14 cellular contexts compared by ENCODE assay signal in genomic region chr5:17061973-17062470, GRCh38.
A peak's percentile ranks its signal among the peaks of the same experiment; 100 is the strongest.
DNase-seq lines count a peak whose midpoint lies in the region; ATAC-seq and TF ChIP-seq lines count a peak whose summit lies in the region.
"Had no signal": no experiment of that assay in that cellular context is flagged by ENCODE, and none has a peak within 500 bp of the region (broad histone marks: within the 10 kb centered on the region; RNA-seq: fewer than 3 reads in every experiment).

No MANE protein-coding gene starts in this region.

- H2AK5ac ChIP-seq in mesenchymal stem cell (ENCODE audit: low read length, severe bottlenecking): no peak overlapping the region

- no peak overlapping the region for H3K27ac ChIP-seq in right cardiac atrium (ENCODE audit: low read length)
- no peak overlapping the region for H3K27ac ChIP-seq in mesenchymal stem cell (ENCODE audit: low read length, poor library complexity, severe bottlenecking)
- H3K27ac ChIP-seq: C4-2B, Peyer's patch had no signal

- H3K9ac ChIP-seq in mesenchymal stem cell (ENCODE audit: low read length): no peak overlapping the region

- no peaks in the 10 kb centered on the region for H3K9me3 ChIP-seq in right cardiac atrium (ENCODE audit: control insufficient read depth, low read length)
- H3K9me3 ChIP-seq in mesenchymal stem cell (ENCODE audit: control insufficient read depth, low read length): no peaks in the 10 kb centered on the region

- TF ChIP-seq CTCF in choroid plexus epithelial cell (conservative IDR thresholded peaks at IDR 0.05; ENCODE audit: low read depth, low read length): peak; percentile 13

- H3K79me1 ChIP-seq in mesenchymal stem cell (replicated peaks; ENCODE audit: low read length, poor library complexity, severe bottlenecking): no peaks in the 10 kb centered on the region

- H3K4me3 ChIP-seq in right cardiac atrium (ENCODE audit: low read length): no peak overlapping the region
- H3K4me3 ChIP-seq in choroid plexus epithelial cell (ENCODE audit: low read depth, low read length): no peak overlapping the region
- peak overlapping the region in 1 of 2 experiments; percentile 27 for H3K4me3 ChIP-seq in mesenchymal stem cell (ENCODE audit: insufficient read depth in 1 of 2, low read depth in 1 of 2, low read length in 2 of 2)
- H3K4me3 ChIP-seq: Peyer's patch had no signal

- no peaks in the 10 kb centered on the region for H3K36me3 ChIP-seq in mesenchymal stem cell (ENCODE audit: control insufficient read depth in 1 of 2, insufficient read depth in 2 of 2, low read depth in 1 of 2, low read length in 2 of 2)
- H3K36me3 ChIP-seq: Peyer's patch had no signal

- no peak overlapping the region for H2BK120ac ChIP-seq in mesenchymal stem cell (ENCODE audit: low read depth, low read length)

- H3K18ac ChIP-seq in mesenchymal stem cell (ENCODE audit: low read depth in 1 of 2, low read length in 2 of 2): peak overlapping the region in 1 of 2 experiments; percentile 12

- H2BK12ac ChIP-seq in mesenchymal stem cell (ENCODE audit: low read length in 2 of 2): no peak overlapping the region

- H3K14ac ChIP-seq in mesenchymal stem cell (ENCODE audit: low read length in 2 of 2): no peak overlapping the region

- H2BK15ac ChIP-seq in mesenchymal stem cell (ENCODE audit: low read depth, poor library complexity, severe bottlenecking): no peak overlapping the region

- no peak overlapping the region for H2AFZ ChIP-seq in mesenchymal stem cell (ENCODE audit: low read depth, low read length)

- H3K4me2 ChIP-seq in mesenchymal stem cell (ENCODE audit: low read length, poor library complexity, severe bottlenecking): no peak overlapping the region

- intact Hi-C loops in right cardiac atrium (cut with DNase I): loop anchor here in 1 of 4 donors (10.0 kb wide), 1 partner anchor 127 kb away; the partner anchor contains the start of gene MYO10
- intact Hi-C loops in cardiac septum (cut with DNase I): no loop called here

- peak; percentile 40 to 68 (median 56) for DNase-seq in right cardiac atrium
- DNase-seq in cardiac septum (ENCODE audit: low spot score): no peak
- no peak for DNase-seq in choroid plexus epithelial cell (ENCODE audit: low read depth)
- no peak for DNase-seq in mesenchymal stem cell
- no peak for DNase-seq in NCI-H2107 treated with DMSO at 0.1 percent for 48 hours (lab: John Stamatoyannopoulos, UW; ENCODE audit: unreplicated experiment)
- no peak for DNase-seq in NCI-H69 (lab: John Stamatoyannopoulos, UW)
- DNase-seq in NCI-H2081 treated with DMSO at 0.1 percent for 48 hours (lab: John Stamatoyannopoulos, UW): no peak
- DNase-seq: NCI-H1436 treated with DMSO at 0.1 percent for 48 hours, NCI-H226, Peyer's patch, SHP77 had no signal

- 85% methylated on average over 33 of the region's 33 CpGs for WGBS in right cardiac atrium
- 97% methylated on average over 21 of the region's 33 CpGs for WGBS in mesenchymal stem cell

- no peak overlapping the region for H2BK5ac ChIP-seq in mesenchymal stem cell (ENCODE audit: low read depth, low read length, poor library complexity, severe bottlenecking)

- H3K27me3 ChIP-seq in right cardiac atrium (ENCODE audit: control insufficient read depth, insufficient read depth): no peaks in the 10 kb centered on the region
- H3K27me3 ChIP-seq in mesenchymal stem cell (ENCODE audit: control insufficient read depth in 1 of 2, insufficient read depth in 1 of 2, low read length in 2 of 2): no peaks in the 10 kb centered on the region
- H3K27me3 ChIP-seq: Peyer's patch had no signal

- peak overlapping the region; percentile 42 for H4K8ac ChIP-seq in mesenchymal stem cell (ENCODE audit: low read length)

- H3K4ac ChIP-seq in mesenchymal stem cell (ENCODE audit: low read depth in 1 of 2, low read length in 2 of 2): no peak overlapping the region

- H3K4me1 ChIP-seq in right cardiac atrium (ENCODE audit: control insufficient read depth, insufficient read depth, low read length) (no peaks in the 10 kb centered on the region), mesenchymal stem cell (ENCODE audit: control insufficient read depth, insufficient read depth, low read depth, low read length) (no peaks in the 10 kb centered on the region)
- H3K4me1 ChIP-seq: Peyer's patch had no signal

- no peak overlapping the region for H3K23ac ChIP-seq in mesenchymal stem cell (ENCODE audit: low read length in 2 of 2)

- peak overlapping the region; percentile 61 for H4K91ac ChIP-seq in mesenchymal stem cell (ENCODE audit: low read length)

- ATAC-seq in right cardiac atrium (peak in 1 of 2 donors; percentile 46), HG03354 (IDR thresholded peaks at IDR 0.05; ENCODE audit: poor library complexity, severe bottlenecking, unreplicated experiment) (no peak)
- ATAC-seq: HCT116 had no signal

Comparison
In these comparisons a context has a peak if more than half of its experiments do, and no peak if none do; other contexts are left out.
1. DNase-seq: peak in right cardiac atrium (3 of 3); none in cardiac septum (single experiment), choroid plexus epithelial cell (single experiment), mesenchymal stem cell (single experiment), NCI-H2107 treated with DMSO at 0.1 percent for 48 hours (single experiment), NCI-H69 (single experiment) and NCI-H2081 treated with DMSO at 0.1 percent for 48 hours (single experiment).